In genomic region chr2:69685321-69686048, GRCh38 we compare ENCODE assay signal across 10 cellular contexts. TPM values are rescaled to one million over a fixed set of nuclear protein-coding genes. Genes with fewer than 3 reads are reported as not detected.
DNase-seq lines count a peak whose midpoint lies in the region; ATAC-seq, FAIRE-seq and TF ChIP-seq lines count a peak whose summit lies in the region.
"Had no signal": no experiment of that assay in that cellular context is flagged by ENCODE, and none has a peak within 500 bp of the region (broad histone marks: within the 10 kb centered on the region; RNA-seq: fewer than 3 reads in every experiment).

No MANE protein-coding gene starts in this region.

- H3K4me1 Mint-ChIP-seq in activated CD4-positive, alpha-beta memory T cell treated with anti-CD3 and anti-CD28 coated beads, Interleukin-2, amount 10 ng/mL, durations not matched to agents 7 days and 5 days: peaks cover 64% of the 10 kb centered on the region
- H3K4me1 Mint-ChIP-seq in chondrocyte (ENCODE audit: low read depth): peaks cover 11% of the 10 kb centered on the region

- TF ChIP-seq RAD21 in HepG2 (CRISPR knock-in tag; IDR thresholded peaks at IDR 0.05): no peak

- no peak overlapping the region for H2AFZ ChIP-seq in HepG2 (ENCODE audit: low read length)

- no peak overlapping the region for H3K4me3 Mint-ChIP-seq in activated CD4-positive, alpha-beta memory T cell treated with anti-CD3 and anti-CD28 coated beads, Interleukin-2, amount 10 ng/mL, durations not matched to agents 7 days and 5 days
- H3K4me3 Mint-ChIP-seq in chondrocyte (ENCODE audit: unreplicated experiment): no peak overlapping the region
- H3K4me3 Mint-ChIP-seq: activated B cell treated with CpG ODN at 0.5 μM for 24 hours, naive B cell had no signal

- peaks cover 5% of the 10 kb centered on the region for H3K36me3 Mint-ChIP-seq in activated CD4-positive, alpha-beta memory T cell treated with anti-CD3 and anti-CD28 coated beads, Interleukin-2, amount 10 ng/mL, durations not matched to agents 7 days and 5 days (ENCODE audit: low read depth)
- H3K36me3 Mint-ChIP-seq in chondrocyte (ENCODE audit: low read depth): peaks cover 2% of the 10 kb centered on the region
- H3K36me3 Mint-ChIP-seq: naive B cell had no signal

- H3K4me1 ChIP-seq in HepG2 (ENCODE audit: insufficient read depth, low read length): peaks cover 42% of the 10 kb centered on the region

- TF ChIP-seq CTCF in HepG2 (CRISPR knock-in tag; IDR thresholded peaks at IDR 0.05): no peak
- no peak for TF ChIP-seq CTCF in chondrocyte (IDR thresholded peaks at IDR 0.05)

- H3K9me3 ChIP-seq in HepG2 (ENCODE audit: low read length): no peaks in the 10 kb centered on the region

- no peak for TF ChIP-seq EP300 in HepG2 (IDR thresholded peaks at IDR 0.05; ENCODE audit: low read depth in 2 of 2, low read length in 2 of 2)
- no peak for TF ChIP-seq EP300 in HepG2 (CRISPR knock-in tag; IDR thresholded peaks at IDR 0.05; ENCODE audit: borderline replicate concordance)

- intact Hi-C loops in HepG2 (cut with micrococcal nuclease; ENCODE audit: unreplicated experiment): no loop called here

- no peak for TF ChIP-seq POLR2A in HepG2 (IDR thresholded peaks at IDR 0.05; ENCODE audit: insufficient read depth in 1 of 2, low read depth in 2 of 2, low read length in 2 of 2)

- H3K36me3 ChIP-seq in HepG2 (replicated peaks in 1 of 2; ENCODE audit: control insufficient read depth in 1 of 2, insufficient read depth in 2 of 2, low read length in 2 of 2): no peaks in the 10 kb centered on the region

- H3K4me2 ChIP-seq in HepG2 (ENCODE audit: low read depth, low read length): peak overlapping the region; percentile 3; the same call in 1 of the 2 replicates

- CTCF ChIA-PET in activated CD4-positive, alpha-beta memory T cell treated with anti-CD3 and anti-CD28 coated beads, Interleukin-2, amount 10 ng/mL, durations not matched to agents 7 days and 5 days (lab: Charles Lee): interaction anchor here (1.3 kb wide), 1 partner anchor 41 kb away, joined by 3 read pairs; no protein-coding TSS in a partner anchor
- CTCF ChIA-PET in HepG2 (lab: Yijun Ruan, JAX; ENCODE audit: low intra/inter-chr PET ratio, low total read pairs): no interaction called here

- POLR2A ChIA-PET in activated CD4-positive, alpha-beta memory T cell treated with anti-CD3 and anti-CD28 coated beads, Interleukin-2, amount 10 ng/mL, durations not matched to agents 7 days and 5 days (lab: Charles Lee): interaction anchor here (1.1 to 3.3 kb wide), 5 partner anchors 8 to 41 kb away, joined by 3 to 22 read pairs (median 3); partner anchors contain the start of gene AAK1
- POLR2A ChIA-PET in HepG2 (lab: Yijun Ruan, JAX): interaction anchor here (1.0 to 1.8 kb wide), 2 partner anchors 56 to 248 kb away, joined by 3 to 5 read pairs; partner anchors contain the start of gene NFU1

- whole genome bisulfite sequencing in HepG2 (ENCODE audit: low lambda C conversion rate): 15% methylated on average over 5 of the region's 5 CpGs

- H3K27ac ChIP-seq in HepG2 (ENCODE audit: extremely low read length, insufficient read depth, low read length): no peak overlapping the region

- H3K9me3 Mint-ChIP-seq in activated CD4-positive, alpha-beta memory T cell treated with anti-CD3 and anti-CD28 coated beads, Interleukin-2, amount 10 ng/mL, durations not matched to agents 7 days and 5 days: peaks cover 4% of the 10 kb centered on the region
- H3K9me3 Mint-ChIP-seq in chondrocyte (ENCODE audit: low read depth): no peaks in the 10 kb centered on the region
- H3K9me3 Mint-ChIP-seq: activated B cell treated with CpG ODN at 0.5 μM for 24 hours had no signal

- no peak overlapping the region for H3K27ac Mint-ChIP-seq in activated CD4-positive, alpha-beta memory T cell treated with anti-CD3 and anti-CD28 coated beads, Interleukin-2, amount 10 ng/mL, durations not matched to agents 7 days and 5 days
- no peak overlapping the region for H3K27ac Mint-ChIP-seq in chondrocyte (ENCODE audit: unreplicated experiment)
- H3K27ac Mint-ChIP-seq: activated B cell treated with CpG ODN at 0.5 μM for 24 hours had no signal

- peak; percentile 86 for DNase-seq in Caki2 (ENCODE audit: low read depth)
- peak; percentile 34 for DNase-seq in activated CD4-positive, alpha-beta memory T cell treated with anti-CD3 and anti-CD28 coated beads, Interleukin-2, amount 10 ng/mL, durations not matched to agents 7 days and 5 days
- DNase-seq in HepG2 (ENCODE audit: low spot score): peak; percentile 62
- no peak for DNase-seq in chondrocyte (ENCODE audit: low spot score)
- DNase-seq in GM19239 (ENCODE audit: insufficient read length, low spot score): no peak
- DNase-seq in KG1 (lab: John Stamatoyannopoulos, UW): no peak
- no peak for DNase-seq in cortex of kidney (lab: John Stamatoyannopoulos, UW)
- DNase-seq: activated B cell treated with CpG ODN at 0.5 μM for 24 hours, naive B cell had no signal

- no peak overlapping the region for H3K4me3 ChIP-seq in HepG2 (replicated peaks in 1 of 3; ENCODE audit: insufficient read depth in 1 of 3, low read depth in 2 of 3, low read length in 3 of 3)

- no peaks in the 10 kb centered on the region for H3K79me2 ChIP-seq in HepG2 (ENCODE audit: insufficient read depth, low read length)

- BruUV-seq in HepG2 (replicated peaks; lab: Mats Ljungman, UMichigan): no TSS peak

- in situ Hi-C loops in Caki2 (cut with HindIII; ENCODE audit: low pct_unique_long_range_greater_than_20kb, low sequenced_read_pairs) (no loop called here), HepG2 (cut with HindIII; ENCODE audit: extremely low pct_ligation_motif_present, low pct_unique_long_range_greater_than_20kb) (no loop called here)

- H4K20me1 ChIP-seq in HepG2 (ENCODE audit: insufficient read depth, low read length): no peaks in the 10 kb centered on the region

- FAIRE-seq in HepG2 (lab: Jason Lieb, UNC) (no peak), GM19239 (lab: Jason Lieb, UNC) (no peak)

- ATAC-seq in GM21786 (IDR thresholded peaks at IDR 0.05; ENCODE audit: unreplicated experiment) (peak; percentile 65), HepG2 (peak; percentile 87)

- no peak overlapping the region for H3K9ac ChIP-seq in HepG2 (ENCODE audit: insufficient read depth, low read depth, low read length)

- H3K27me3 ChIP-seq in HepG2 (ENCODE audit: control insufficient read depth in 1 of 2, insufficient read depth in 2 of 2, low read length in 2 of 2): peaks cover 0 to 7% of the 10 kb centered on the region in 2 experiments; a peak in 3 of 5 replicates

- no peaks in the 10 kb centered on the region for H3K27me3 Mint-ChIP-seq in activated CD4-positive, alpha-beta memory T cell treated with anti-CD3 and anti-CD28 coated beads, Interleukin-2, amount 10 ng/mL, durations not matched to agents 7 days and 5 days
- peaks cover 3% of the 10 kb centered on the region for H3K27me3 Mint-ChIP-seq in chondrocyte (ENCODE audit: low read depth)

RNA-seq across cellular contexts. Expression of gene AAK1, which starts 41.9 kb away (rescaled TPM):
- total RNA-seq in Caki2 (2014; rRNA removed; shearing (Covaris generic); ENCODE audit: low replicate concordance): 15.9 and 19.1 TPM in 2 replicates
- total RNA-seq in activated CD4-positive, alpha-beta memory T cell treated with anti-CD3 and anti-CD28 coated beads, Interleukin-2, amount 10 ng/mL, durations not matched to agents 7 days and 5 days: 100 to 1,000 TPM; 115 to 121 TPM
- total RNA-seq in HepG2 (2016; rRNA removed; fragmentation: Illumina TruSeq; extraction: Trizol) (10.3 and 15.2 TPM in 2 replicates), chondrocyte (78.5 to 97.5 TPM (median 97.2 TPM) in 3 replicates)
- total RNA-seq in HepG2 (2016; cell fraction: cytosol; rRNA removed; fragmentation: Illumina TruSeq; extraction: Trizol; ENCODE audit: low read depth): 2.4 and 3.1 TPM in 2 replicates
- total RNA-seq in HepG2 (2016; cell fraction: insoluble cytoplasmic fraction; rRNA removed; fragmentation: Illumina TruSeq; extraction: Trizol): 9.4 and 12.9 TPM in 2 replicates
- 7.2 and 7.6 TPM in 2 replicates for total RNA-seq in HepG2 (2016; cell fraction: membrane; rRNA removed; fragmentation: Illumina TruSeq; extraction: Trizol)
- total RNA-seq in HepG2 (2016; cell fraction: nucleus; rRNA removed; fragmentation: Illumina TruSeq; extraction: Trizol): 20.2 and 27.8 TPM in 2 replicates
- polyA plus RNA-seq in HepG2 (2011; rRNA removed): 9.4 and 9.8 TPM in 2 replicates
- 4.3 and 6.0 TPM in 2 replicates for polyA plus RNA-seq in HepG2 (2011; cell fraction: cytosol; rRNA removed)
- 13.6 and 15.8 TPM in 2 replicates for polyA plus RNA-seq in HepG2 (2011; cell fraction: nucleus; rRNA removed)
- 7.2 and 9.5 TPM in 2 replicates for polyA plus RNA-seq in HepG2 (2012)
- 0.59 and 1.3 TPM in 2 replicates for polyA plus RNA-seq in HepG2 (2016; cell fraction: cytosol; fragmentation: Illumina TruSeq; extraction: Trizol; ENCODE audit: low read depth)
- 7.3 and 8.6 TPM in 2 replicates for polyA plus RNA-seq in HepG2 (2016; cell fraction: insoluble cytoplasmic fraction; fragmentation: Illumina TruSeq; extraction: Trizol; ENCODE audit: low read depth)
- 1.5 and 1.9 TPM in 2 replicates for polyA plus RNA-seq in HepG2 (2016; cell fraction: membrane; fragmentation: Illumina TruSeq; extraction: Trizol; ENCODE audit: low read depth)
- 14.2 and 15.4 TPM in 2 replicates for polyA plus RNA-seq in HepG2 (2016; cell fraction: nucleus; fragmentation: Illumina TruSeq; extraction: Trizol; ENCODE audit: insufficient read depth, low read depth)
- polyA minus RNA-seq in HepG2 (2011; rRNA and poly(A)+ RNA removed; ENCODE audit: low replicate concordance): 8.6 and 11.3 TPM in 2 replicates
- polyA minus RNA-seq in HepG2 (2011; cell fraction: cytosol; rRNA and poly(A)+ RNA removed): 17.2 and 18.3 TPM in 2 replicates
- polyA minus RNA-seq in HepG2 (2011; cell fraction: nucleus; rRNA and poly(A)+ RNA removed): 41.1 and 50.6 TPM in 2 replicates

RNA-seq across cellular contexts. Expression of gene ANXA4, which starts 56.4 kb away (rescaled TPM):
- 309 and 330 TPM in 2 replicates for total RNA-seq in Caki2 (2014; rRNA removed; shearing (Covaris generic); ENCODE audit: low replicate concordance)
- 10 to 100 TPM; 86.9 to 90.4 TPM for total RNA-seq in activated CD4-positive, alpha-beta memory T cell treated with anti-CD3 and anti-CD28 coated beads, Interleukin-2, amount 10 ng/mL, durations not matched to agents 7 days and 5 days
- total RNA-seq in HepG2 (2016; rRNA removed; fragmentation: Illumina TruSeq; extraction: Trizol): 155 and 237 TPM in 2 replicates
- 17.9 and 22.8 TPM in 2 replicates for total RNA-seq in HepG2 (2016; cell fraction: cytosol; rRNA removed; fragmentation: Illumina TruSeq; extraction: Trizol; ENCODE audit: low read depth)
- total RNA-seq in HepG2 (2016; cell fraction: insoluble cytoplasmic fraction; rRNA removed; fragmentation: Illumina TruSeq; extraction: Trizol): 161 and 233 TPM in 2 replicates
- total RNA-seq in HepG2 (2016; cell fraction: membrane; rRNA removed; fragmentation: Illumina TruSeq; extraction: Trizol): 40.1 and 41.9 TPM in 2 replicates
- 65.6 and 74.7 TPM in 2 replicates for total RNA-seq in HepG2 (2016; cell fraction: nucleus; rRNA removed; fragmentation: Illumina TruSeq; extraction: Trizol)
- 147 and 168 TPM in 2 replicates for polyA plus RNA-seq in HepG2 (2011; rRNA removed)
- 87.5 and 190 TPM in 2 replicates for polyA plus RNA-seq in HepG2 (2011; cell fraction: cytosol; rRNA removed)
- polyA plus RNA-seq in HepG2 (2011; cell fraction: nucleus; rRNA removed): 143 and 171 TPM in 2 replicates
- polyA plus RNA-seq in HepG2 (2012): 61.9 and 99.0 TPM in 2 replicates
- 31.6 and 32.5 TPM in 2 replicates for polyA plus RNA-seq in HepG2 (2016; cell fraction: cytosol; fragmentation: Illumina TruSeq; extraction: Trizol; ENCODE audit: low read depth)
- 346 and 367 TPM in 2 replicates for polyA plus RNA-seq in HepG2 (2016; cell fraction: insoluble cytoplasmic fraction; fragmentation: Illumina TruSeq; extraction: Trizol; ENCODE audit: low read depth)
- polyA plus RNA-seq in HepG2 (2016; cell fraction: membrane; fragmentation: Illumina TruSeq; extraction: Trizol; ENCODE audit: low read depth): 39.4 and 42.7 TPM in 2 replicates
- 146 and 162 TPM in 2 replicates for polyA plus RNA-seq in HepG2 (2016; cell fraction: nucleus; fragmentation: Illumina TruSeq; extraction: Trizol; ENCODE audit: insufficient read depth, low read depth)
- 48.3 and 195 TPM in 2 replicates for polyA minus RNA-seq in HepG2 (2011; rRNA and poly(A)+ RNA removed; ENCODE audit: low replicate concordance)
- 90.7 and 108 TPM in 2 replicates for polyA minus RNA-seq in HepG2 (2011; cell fraction: cytosol; rRNA and poly(A)+ RNA removed)
- polyA minus RNA-seq in HepG2 (2011; cell fraction: nucleus; rRNA and poly(A)+ RNA removed): 70.5 and 74.0 TPM in 2 replicates
- 88.1 to 100 TPM (median 99.0 TPM) in 3 replicates for total RNA-seq in chondrocyte

Comparison
In these comparisons a context has a peak if more than half of its experiments do, and no peak if none do; other contexts are left out.
1. DNase-seq: peak in Caki2 (single experiment), activated CD4-positive, alpha-beta memory T cell treated with anti-CD3 and anti-CD28 coated beads, Interleukin-2, amount 10 ng/mL, durations not matched to agents 7 days and 5 days (single experiment) and HepG2 (single experiment); none in chondrocyte (single experiment), GM19239 (single experiment), KG1 (single experiment) and cortex of kidney (single experiment).